In genomic region chr3:127731546-127731945, GRCh38 we compare ENCODE assay signal across 21 cellular contexts.
"Had no signal": no experiment of that assay in that cellular context is flagged by ENCODE, and none has a peak within 500 bp of the region (broad histone marks: within the 10 kb centered on the region; RNA-seq: fewer than 3 reads in every experiment).

No MANE protein-coding gene starts in this region.

- H3K4me3 ChIP-seq: cardiac muscle cell, mucosa of descending colon, tibial artery had no signal

- ATAC-seq: activated CD4-positive, CD25-positive, alpha-beta regulatory T cell treated with anti-CD3 and anti-CD28 coated beads, Interleukin-2, amount 50 U/mL, for 24 hours; activated T-cell treated with anti-CD3 and anti-CD28 coated beads, Interleukin-2, amount 50 U/mL, for 4 hours; foreskin keratinocyte; left cardiac atrium; mucosa of descending colon; SK-N-SH treated with all-trans-retinoic acid at 6 μM for 48 hours had no signal

- H3K27ac ChIP-seq: cardiac muscle cell, foreskin keratinocyte, tibial artery, VCaP had no signal

- H3K9me3 ChIP-seq: mucosa of descending colon, tibial artery had no signal

- FAIRE-seq: islet of Langerhans, urothelium cell line had no signal

- H3K36me3 ChIP-seq: cardiac muscle cell, tibial artery had no signal

- DNase-seq: activated CD4-positive, alpha-beta memory T cell treated with anti-CD3 and anti-CD28 coated beads, Interleukin-2, amount 10 ng/mL, durations not matched to agents 7 days and 5 days; activated CD4-positive, alpha-beta T cell treated with anti-CD3 and anti-CD28 coated beads, Interleukin-2, amount 10 ng/mL, durations not matched to agents 24 days and 14 days; activated naive CD4-positive, alpha-beta T cell treated with Interleukin-2 at 50 U/mL for 16 hours; activated naive CD8-positive, alpha-beta T cell treated with anti-CD3 and anti-CD28 coated beads for 36 hours; activated T-cell treated with anti-CD3 and anti-CD28 coated beads, Interleukin-2, amount 50 U/mL, for 4 hours; amniotic stem cell; dermis blood vessel endothelial cell; effector CD8-positive, alpha-beta T cell; foreskin keratinocyte; left cardiac atrium; mucosa of descending colon; naive B cell; retina; stimulated activated CD4-positive, alpha-beta T cell treated with anti-CD3 and anti-CD28 coated beads, Interleukin-4, amount 100 ng/mL, for 24 hours; tibial artery had no signal

- H3K27me3 ChIP-seq: cardiac muscle cell, foreskin keratinocyte, tibial artery had no signal
